In the genomic region with DNA sequence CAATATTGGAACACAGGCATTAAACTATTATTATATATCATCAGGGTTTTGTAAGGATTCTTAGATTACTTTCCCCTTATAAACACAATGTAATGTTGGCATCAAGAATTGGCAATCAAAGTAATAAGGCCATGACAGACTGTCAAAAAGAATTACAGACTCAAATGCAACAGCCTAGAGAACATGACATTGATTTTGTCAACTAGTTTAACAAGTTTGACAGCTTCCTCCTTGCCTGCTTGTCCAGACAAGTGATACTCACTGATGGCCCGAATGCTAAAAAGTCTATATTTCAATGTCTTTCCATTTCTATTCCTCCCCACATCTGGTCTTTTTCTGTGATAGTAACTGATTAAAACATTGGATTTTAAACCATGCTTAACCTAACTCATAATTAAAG, we compare ENCODE assay signal across 17 cellular contexts. TPM values are rescaled to one million over a fixed set of nuclear protein-coding genes. Genes with fewer than 3 reads are reported as not detected.
"Had no signal": no experiment of that assay in that cellular context is flagged by ENCODE, and none has a peak within 500 bp of the region (broad histone marks: within the 10 kb centered on the region; RNA-seq: fewer than 3 reads in every experiment).

No MANE protein-coding gene starts in this region.

- H3K4me3 ChIP-seq: body of pancreas, lower lobe of right lung, sigmoid colon, spleen had no signal

- H3K27ac ChIP-seq: body of pancreas, lower lobe of right lung, sigmoid colon, spleen had no signal

- H3K9me3 ChIP-seq: body of pancreas, lower lobe of right lung, sigmoid colon, spleen had no signal

- H3K36me3 ChIP-seq: lower lobe of right lung, sigmoid colon, spleen had no signal

- H3K4me1 ChIP-seq: body of pancreas, lower lobe of right lung, sigmoid colon, spleen had no signal

- H3K27me3 ChIP-seq: body of pancreas, sigmoid colon had no signal

- DNase-seq: activated B cell treated with CpG ODN at 0.5 μM for 24 hours; activated CD4-positive, alpha-beta T cell treated with anti-CD3 and anti-CD28 coated beads for 4 hours; activated CD8-positive, alpha-beta T cell treated with anti-CD3 and anti-CD28 coated beads for 36 hours; activated naive CD4-positive, alpha-beta T cell; activated naive CD8-positive, alpha-beta T cell treated with anti-CD3 and anti-CD28 coated beads, Interleukin-2, amount 10 ng/mL, durations not matched to agents 7 days and 5 days; activated T-cell treated with anti-CD3 and anti-CD28 coated beads, Interleukin-2, amount 50 U/mL, for 1 hour; amygdala; body of pancreas; central memory CD4-positive, alpha-beta T cell; left cardiac atrium; lower lobe of right lung; nucleus accumbens; posterior cingulate gyrus; sigmoid colon; spleen; stimulated activated naive B cell treated with anti-CD40 and anti-IgM and Interleukin-4, amounts not matched to agents 10 μg/mL and 1 μg/mL and 100 μg/mL, for 72 hours had no signal

RNA-seq across cellular contexts. Expression of gene ANKRD31, which starts 6.4 kb away (rescaled TPM):
- total RNA-seq: glomerular endothelial cell had no signal
